In genomic region chr7:39527951-39528350, GRCh38 we compare ENCODE assay signal across 22 cellular contexts.
"Had no signal": no experiment of that assay in that cellular context is flagged by ENCODE, and none has a peak within 500 bp of the region (broad histone marks: within the 10 kb centered on the region; RNA-seq: fewer than 3 reads in every experiment).

No MANE protein-coding gene starts in this region.

- H3K4me1 ChIP-seq: left lung, sigmoid colon had no signal

- ATAC-seq: naive thymus-derived CD8-positive, alpha-beta T cell; T-helper 17 cell had no signal

- H3K27ac ChIP-seq: left lung, neural progenitor cell, sigmoid colon, upper lobe of left lung had no signal

- H3K36me3 ChIP-seq: left lung, neural progenitor cell, sigmoid colon, upper lobe of left lung had no signal

- H3K4me3 Mint-ChIP-seq: activated naive CD8-positive, alpha-beta T cell treated with anti-CD3 and anti-CD28 coated beads for 36 hours; mesothelial cell of epicardium; naive thymus-derived CD8-positive, alpha-beta T cell; neural progenitor cell; T-helper 17 cell had no signal

- H2AFZ ChIP-seq: neural progenitor cell had no signal

- H3K27me3 ChIP-seq: left lung, neural progenitor cell, sigmoid colon, upper lobe of left lung had no signal

- H3K9me3 Mint-ChIP-seq: activated naive CD8-positive, alpha-beta T cell treated with anti-CD3 and anti-CD28 coated beads for 36 hours; naive thymus-derived CD8-positive, alpha-beta T cell; neural progenitor cell had no signal

- H3K4me3 ChIP-seq: left lung, neural progenitor cell, sigmoid colon, upper lobe of left lung had no signal

- H3K27ac Mint-ChIP-seq: activated naive CD8-positive, alpha-beta T cell treated with anti-CD3 and anti-CD28 coated beads for 36 hours; mesothelial cell of epicardium; naive thymus-derived CD8-positive, alpha-beta T cell; neural progenitor cell; T-helper 17 cell had no signal

- H3K4me1 Mint-ChIP-seq: naive thymus-derived CD8-positive, alpha-beta T cell had no signal

- DNase-seq: activated CD4-positive, alpha-beta T cell treated with anti-CD3 and anti-CD28 coated beads for 4 hours; activated CD4-positive, alpha-beta T cell treated with anti-CD3 and anti-CD28 coated beads, Interleukin-2, amount 50 U/mL, for 48 hours; activated CD4-positive, CD25-positive, alpha-beta regulatory T cell; activated CD8-positive, alpha-beta memory T cell treated with anti-CD3 and anti-CD28 coated beads, Interleukin-2, amount 50 U/mL, for 48 hours; activated naive CD4-positive, alpha-beta T cell treated with Interleukin-2 at 50 U/mL for 16 hours; activated naive CD8-positive, alpha-beta T cell treated with anti-CD3 and anti-CD28 coated beads for 36 hours; activated T-cell treated with anti-CD3 and anti-CD28 coated beads, Interleukin-2, amount 50 U/mL, for 48 hours; amniotic stem cell; cerebellar nuclear complex; kidney glomerular epithelial cell; left lung; mammary epithelial cell; naive thymus-derived CD8-positive, alpha-beta T cell; retina; sigmoid colon; stimulated activated CD4-positive, alpha-beta T cell treated with anti-CD3 and anti-CD28 coated beads, Interleukin-4, amount 100 ng/mL, for 24 hours; stimulated activated naive CD4-positive, alpha-beta T cell treated with Interleukin-2 at 50 U/mL for 16 hours; SW 1271; T-helper 17 cell; upper lobe of left lung had no signal

- H3K36me3 Mint-ChIP-seq: activated naive CD8-positive, alpha-beta T cell treated with anti-CD3 and anti-CD28 coated beads for 36 hours; mesothelial cell of epicardium; naive thymus-derived CD8-positive, alpha-beta T cell; neural progenitor cell had no signal
